8 cellular contexts compared by ENCODE assay signal in the genomic region with DNA sequence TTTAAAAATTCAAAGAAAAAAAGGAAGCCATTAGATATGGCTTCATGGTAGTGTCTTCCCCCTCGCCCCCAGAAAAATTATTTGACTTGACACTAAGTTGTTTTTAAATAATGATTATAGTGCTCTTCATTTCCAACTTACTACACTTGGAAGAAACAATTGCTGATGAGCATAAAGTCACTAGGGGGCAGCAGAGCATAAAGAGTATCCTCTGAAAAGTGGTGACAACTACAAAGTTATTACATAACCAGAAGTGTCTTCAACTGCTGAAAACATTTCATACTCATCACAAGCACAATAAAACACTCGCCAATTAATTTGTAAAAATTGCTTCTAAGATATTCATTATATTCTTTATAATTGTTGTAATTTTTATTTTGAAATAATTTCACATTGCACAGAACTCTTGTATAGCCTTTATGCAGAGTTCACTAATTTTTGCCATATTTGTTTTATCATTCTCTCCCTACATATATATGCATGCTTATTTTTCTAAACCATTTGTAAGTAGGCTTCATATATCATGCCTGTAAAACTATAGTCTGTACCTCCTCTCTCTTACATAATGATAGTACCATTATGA. TPM values are rescaled to one million over a fixed set of nuclear protein-coding genes. Genes with fewer than 3 reads are reported as not detected.
DNase-seq lines count a peak whose midpoint lies in the region; ATAC-seq and TF ChIP-seq lines count a peak whose summit lies in the region.

No MANE protein-coding gene starts in this region.

- no peak for TF ChIP-seq POLR2A in body of pancreas (IDR thresholded peaks at IDR 0.05)

- H3K27ac ChIP-seq in body of pancreas, result no peak overlapping the region

- peak; percentile 70 to 94 (median 86) for TF ChIP-seq CTCF in body of pancreas (IDR thresholded peaks at IDR 0.05)

- H3K9me3 ChIP-seq in body of pancreas, result no peaks in the 10 kb centered on the region

- no peaks in the 10 kb centered on the region for H3K4me1 ChIP-seq in body of pancreas

- peak; percentile 68 for DNase-seq in COR-L47 (lab: John Stamatoyannopoulos, UW)
- peak; percentile 55 for DNase-seq in NCI-H1092 treated with DMSO at 0.1 percent for 48 hours (lab: John Stamatoyannopoulos, UW)
- DNase-seq in SKM-1 (lab: John Stamatoyannopoulos, UW; ENCODE audit: unreplicated experiment), result peak; percentile 57
- peak; percentile 63 to 81 (median 66) for DNase-seq in body of pancreas
- DNase-seq in iPS-NIHi11 (ENCODE audit: low spot score), result peak; percentile 63
- peak in 2 of 3 donors; percentile 29 to 81 for DNase-seq in stimulated activated CD4-positive, alpha-beta T cell treated with anti-CD3 and anti-CD28 coated beads, Interleukin-12 subunit alpha, Interleukin-12 subunit beta, amount 100 ng/mL, for 48 hours (ENCODE audit: low read depth in 2 of 3, low spot score in 1 of 3)

- no peaks in the 10 kb centered on the region for H3K36me3 ChIP-seq in body of pancreas (replicated peaks in 1 of 2; ENCODE audit: insufficient read depth in 1 of 2, low read depth in 2 of 2)

- ATAC-seq in GM21515 (IDR thresholded peaks at IDR 0.05; ENCODE audit: unreplicated experiment), result peak; percentile 74
- ATAC-seq in body of pancreas, result peak; percentile 62
- ATAC-seq in GM18519 (IDR thresholded peaks at IDR 0.05; ENCODE audit: low FRiP score, unreplicated experiment), result no peak

- no peak overlapping the region for H3K4me3 ChIP-seq in body of pancreas

- intact Hi-C loops in body of pancreas (cut with DNase I), result loop anchor here (5.0 kb wide), 1 partner anchor 86 kb away; no protein-coding TSS in a partner anchor

- no peaks in the 10 kb centered on the region for H3K27me3 ChIP-seq in body of pancreas

- 1 to 3% methylated on average over 2 of the region's 2 CpGs for WGBS in body of pancreas, 2 donors

RNA-seq across cellular contexts. Expression of a gene that starts 54.9 kb away (rescaled TPM):
- 10 to 100 TPM; 11.7 to 12.9 TPM for total RNA-seq in body of pancreas
